1 cellular context compared by ENCODE assay signal in the genomic region with DNA sequence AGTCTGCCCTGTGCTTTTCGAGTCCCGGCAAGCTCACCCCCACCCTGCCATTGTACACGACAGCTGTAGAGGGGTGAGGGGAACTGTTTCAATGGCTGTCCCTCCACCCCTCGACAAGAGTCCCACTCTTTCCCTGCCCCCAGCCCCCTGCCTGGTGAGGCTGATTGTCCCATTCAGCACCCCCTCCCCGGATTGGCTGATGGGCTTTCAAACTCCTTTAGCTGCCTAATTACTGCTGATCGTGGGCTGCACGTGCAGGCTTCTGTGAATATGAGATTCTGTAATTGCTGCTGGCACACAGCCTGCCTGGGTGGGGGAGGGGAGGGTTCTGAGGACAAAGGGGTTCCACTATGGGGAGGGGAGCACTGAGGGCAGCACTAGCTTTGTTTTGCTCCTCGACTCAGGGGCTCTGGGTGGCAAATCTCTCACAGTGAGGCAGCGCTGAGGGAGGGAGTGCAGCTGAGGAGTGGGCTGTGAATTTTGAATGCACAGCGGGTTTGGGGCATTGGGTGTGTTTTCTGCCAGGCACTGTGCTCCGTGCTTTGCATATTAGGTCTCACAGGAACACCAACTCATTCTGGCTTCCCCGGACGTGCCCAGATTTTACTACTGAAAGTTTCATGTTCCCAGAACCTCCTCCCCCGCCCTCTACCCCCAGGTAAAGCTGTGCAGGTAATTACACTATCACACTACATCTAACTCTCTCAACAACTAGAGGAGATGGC.
TF ChIP-seq lines count a peak whose summit lies in the region.

No MANE protein-coding gene starts in this region.

TF ChIP-seq in GM23338, 12 proteins besides CTCF, POLR2A, EP300 and RAD21 (continued from another document):
- TF ChIP-seq, protein P1, sequence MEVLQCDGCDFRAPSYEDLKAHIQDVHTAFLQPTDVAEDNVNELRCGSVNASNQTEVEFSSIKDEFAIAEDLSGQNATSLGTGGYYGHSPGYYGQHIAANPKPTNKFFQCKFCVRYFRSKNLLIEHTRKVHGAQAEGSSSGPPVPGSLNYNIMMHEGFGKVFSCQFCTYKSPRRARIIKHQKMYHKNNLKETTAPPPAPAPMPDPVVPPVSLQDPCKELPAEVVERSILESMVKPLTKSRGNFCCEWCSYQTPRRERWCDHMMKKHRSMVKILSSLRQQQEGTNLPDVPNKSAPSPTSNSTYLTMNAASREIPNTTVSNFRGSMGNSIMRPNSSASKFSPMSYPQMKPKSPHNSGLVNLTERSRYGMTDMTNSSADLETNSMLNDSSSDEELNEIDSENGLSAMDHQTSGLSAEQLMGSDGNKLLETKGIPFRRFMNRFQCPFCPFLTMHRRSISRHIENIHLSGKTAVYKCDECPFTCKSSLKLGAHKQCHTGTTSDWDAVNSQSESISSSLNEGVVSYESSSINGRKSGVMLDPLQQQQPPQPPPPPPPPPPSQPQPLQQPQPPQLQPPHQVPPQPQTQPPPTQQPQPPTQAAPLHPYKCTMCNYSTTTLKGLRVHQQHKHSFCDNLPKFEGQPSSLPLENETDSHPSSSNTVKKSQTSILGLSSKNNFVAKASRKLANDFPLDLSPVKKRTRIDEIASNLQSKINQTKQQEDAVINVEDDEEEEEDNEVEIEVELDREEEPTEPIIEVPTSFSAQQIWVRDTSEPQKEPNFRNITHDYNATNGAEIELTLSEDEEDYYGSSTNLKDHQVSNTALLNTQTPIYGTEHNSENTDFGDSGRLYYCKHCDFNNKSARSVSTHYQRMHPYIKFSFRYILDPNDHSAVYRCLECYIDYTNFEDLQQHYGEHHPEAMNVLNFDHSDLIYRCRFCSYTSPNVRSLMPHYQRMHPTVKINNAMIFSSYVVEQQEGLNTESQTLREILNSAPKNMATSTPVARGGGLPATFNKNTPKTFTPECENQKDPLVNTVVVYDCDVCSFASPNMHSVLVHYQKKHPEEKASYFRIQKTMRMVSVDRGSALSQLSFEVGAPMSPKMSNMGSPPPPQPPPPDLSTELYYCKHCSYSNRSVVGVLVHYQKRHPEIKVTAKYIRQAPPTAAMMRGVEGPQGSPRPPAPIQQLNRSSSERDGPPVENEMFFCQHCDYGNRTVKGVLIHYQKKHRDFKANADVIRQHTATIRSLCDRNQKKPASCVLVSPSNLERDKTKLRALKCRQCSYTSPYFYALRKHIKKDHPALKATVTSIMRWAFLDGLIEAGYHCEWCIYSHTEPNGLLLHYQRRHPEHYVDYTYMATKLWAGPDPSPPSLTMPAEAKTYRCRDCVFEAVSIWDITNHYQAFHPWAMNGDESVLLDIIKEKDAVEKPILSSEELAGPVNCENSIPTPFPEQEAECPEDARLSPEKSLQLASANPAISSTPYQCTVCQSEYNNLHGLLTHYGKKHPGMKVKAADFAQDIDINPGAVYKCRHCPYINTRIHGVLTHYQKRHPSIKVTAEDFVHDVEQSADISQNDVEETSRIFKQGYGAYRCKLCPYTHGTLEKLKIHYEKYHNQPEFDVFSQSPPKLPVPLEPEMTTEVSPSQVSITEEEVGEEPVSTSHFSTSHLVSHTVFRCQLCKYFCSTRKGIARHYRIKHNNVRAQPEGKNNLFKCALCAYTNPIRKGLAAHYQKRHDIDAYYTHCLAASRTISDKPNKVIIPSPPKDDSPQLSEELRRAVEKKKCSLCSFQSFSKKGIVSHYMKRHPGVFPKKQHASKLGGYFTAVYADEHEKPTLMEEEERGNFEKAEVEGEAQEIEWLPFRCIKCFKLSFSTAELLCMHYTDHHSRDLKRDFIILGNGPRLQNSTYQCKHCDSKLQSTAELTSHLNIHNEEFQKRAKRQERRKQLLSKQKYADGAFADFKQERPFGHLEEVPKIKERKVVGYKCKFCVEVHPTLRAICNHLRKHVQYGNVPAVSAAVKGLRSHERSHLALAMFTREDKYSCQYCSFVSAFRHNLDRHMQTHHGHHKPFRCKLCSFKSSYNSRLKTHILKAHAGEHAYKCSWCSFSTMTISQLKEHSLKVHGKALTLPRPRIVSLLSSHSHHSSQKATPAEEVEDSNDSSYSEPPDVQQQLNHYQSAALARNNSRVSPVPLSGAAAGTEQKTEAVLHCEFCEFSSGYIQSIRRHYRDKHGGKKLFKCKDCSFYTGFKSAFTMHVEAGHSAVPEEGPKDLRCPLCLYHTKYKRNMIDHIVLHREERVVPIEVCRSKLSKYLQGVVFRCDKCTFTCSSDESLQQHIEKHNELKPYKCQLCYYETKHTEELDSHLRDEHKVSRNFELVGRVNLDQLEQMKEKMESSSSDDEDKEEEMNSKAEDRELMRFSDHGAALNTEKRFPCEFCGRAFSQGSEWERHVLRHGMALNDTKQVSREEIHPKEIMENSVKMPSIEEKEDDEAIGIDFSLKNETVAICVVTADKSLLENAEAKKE (CRISPR knock-in tag; IDR thresholded peaks at IDR 0.05): no peak
- no peak for TF ChIP-seq STAT1 (IDR thresholded peaks at IDR 0.05; ENCODE audit: unreplicated experiment)
- TF ChIP-seq, protein P2, sequence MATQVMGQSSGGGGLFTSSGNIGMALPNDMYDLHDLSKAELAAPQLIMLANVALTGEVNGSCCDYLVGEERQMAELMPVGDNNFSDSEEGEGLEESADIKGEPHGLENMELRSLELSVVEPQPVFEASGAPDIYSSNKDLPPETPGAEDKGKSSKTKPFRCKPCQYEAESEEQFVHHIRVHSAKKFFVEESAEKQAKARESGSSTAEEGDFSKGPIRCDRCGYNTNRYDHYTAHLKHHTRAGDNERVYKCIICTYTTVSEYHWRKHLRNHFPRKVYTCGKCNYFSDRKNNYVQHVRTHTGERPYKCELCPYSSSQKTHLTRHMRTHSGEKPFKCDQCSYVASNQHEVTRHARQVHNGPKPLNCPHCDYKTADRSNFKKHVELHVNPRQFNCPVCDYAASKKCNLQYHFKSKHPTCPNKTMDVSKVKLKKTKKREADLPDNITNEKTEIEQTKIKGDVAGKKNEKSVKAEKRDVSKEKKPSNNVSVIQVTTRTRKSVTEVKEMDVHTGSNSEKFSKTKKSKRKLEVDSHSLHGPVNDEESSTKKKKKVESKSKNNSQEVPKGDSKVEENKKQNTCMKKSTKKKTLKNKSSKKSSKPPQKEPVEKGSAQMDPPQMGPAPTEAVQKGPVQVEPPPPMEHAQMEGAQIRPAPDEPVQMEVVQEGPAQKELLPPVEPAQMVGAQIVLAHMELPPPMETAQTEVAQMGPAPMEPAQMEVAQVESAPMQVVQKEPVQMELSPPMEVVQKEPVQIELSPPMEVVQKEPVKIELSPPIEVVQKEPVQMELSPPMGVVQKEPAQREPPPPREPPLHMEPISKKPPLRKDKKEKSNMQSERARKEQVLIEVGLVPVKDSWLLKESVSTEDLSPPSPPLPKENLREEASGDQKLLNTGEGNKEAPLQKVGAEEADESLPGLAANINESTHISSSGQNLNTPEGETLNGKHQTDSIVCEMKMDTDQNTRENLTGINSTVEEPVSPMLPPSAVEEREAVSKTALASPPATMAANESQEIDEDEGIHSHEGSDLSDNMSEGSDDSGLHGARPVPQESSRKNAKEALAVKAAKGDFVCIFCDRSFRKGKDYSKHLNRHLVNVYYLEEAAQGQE (IDR thresholded peaks at IDR 0.05; ENCODE audit: unreplicated experiment): no peak
- TF ChIP-seq, protein P3, sequence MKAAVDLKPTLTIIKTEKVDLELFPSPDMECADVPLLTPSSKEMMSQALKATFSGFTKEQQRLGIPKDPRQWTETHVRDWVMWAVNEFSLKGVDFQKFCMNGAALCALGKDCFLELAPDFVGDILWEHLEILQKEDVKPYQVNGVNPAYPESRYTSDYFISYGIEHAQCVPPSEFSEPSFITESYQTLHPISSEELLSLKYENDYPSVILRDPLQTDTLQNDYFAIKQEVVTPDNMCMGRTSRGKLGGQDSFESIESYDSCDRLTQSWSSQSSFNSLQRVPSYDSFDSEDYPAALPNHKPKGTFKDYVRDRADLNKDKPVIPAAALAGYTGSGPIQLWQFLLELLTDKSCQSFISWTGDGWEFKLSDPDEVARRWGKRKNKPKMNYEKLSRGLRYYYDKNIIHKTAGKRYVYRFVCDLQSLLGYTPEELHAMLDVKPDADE (IDR thresholded peaks at IDR 0.05): no peak
- no peak for TF ChIP-seq JUNB (IDR thresholded peaks at IDR 0.05; ENCODE audit: unreplicated experiment)
- no peak for TF ChIP-seq ZNF331 (CRISPR knock-in tag; IDR thresholded peaks at IDR 0.05; ENCODE audit: low read depth)
- TF ChIP-seq POLR2AphosphoS5 (IDR thresholded peaks at IDR 0.05; ENCODE audit: low read depth): no peak
- TF ChIP-seq ZNF114 (CRISPR knock-in tag; IDR thresholded peaks at IDR 0.05): no peak
